In the genomic region with DNA sequence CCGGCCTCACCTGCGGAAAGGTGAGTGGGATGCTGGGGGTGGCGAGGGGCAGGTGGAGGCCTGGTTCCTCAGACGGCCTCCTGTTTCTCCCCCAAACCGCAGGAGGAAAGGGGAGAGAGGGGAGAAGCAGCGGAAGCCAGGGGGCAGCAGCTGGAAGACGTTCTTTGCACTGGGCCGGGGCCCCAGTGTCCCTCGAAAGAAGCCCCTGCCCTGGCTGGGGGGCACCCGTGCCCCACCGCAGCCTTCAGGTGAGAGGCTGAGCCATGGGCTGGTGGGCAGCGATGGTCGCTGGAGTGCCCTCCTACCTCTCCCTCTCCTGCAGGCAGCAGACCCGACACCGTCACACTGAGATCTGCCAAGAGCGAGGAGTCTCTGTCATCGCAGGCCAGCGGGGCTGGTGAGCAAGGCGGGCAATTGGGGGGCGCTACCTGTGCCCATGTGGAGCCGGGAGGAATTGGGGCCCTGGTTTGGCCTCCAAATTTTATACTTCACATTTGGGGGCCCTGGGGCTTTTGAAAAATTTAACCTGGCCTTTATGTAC, we compare ENCODE assay signal across 20 cellular contexts. TPM values are rescaled to one million over a fixed set of nuclear protein-coding genes. Genes with fewer than 3 reads are reported as not detected.
DNase-seq lines count a peak whose midpoint lies in the region; ATAC-seq and TF ChIP-seq lines count a peak whose summit lies in the region.
"Had no signal": no experiment of that assay in that cellular context is flagged by ENCODE, and none has a peak within 500 bp of the region (broad histone marks: within the 10 kb centered on the region; RNA-seq: fewer than 3 reads in every experiment).

No MANE protein-coding gene starts in this region.

- H3K36me3 Mint-ChIP-seq in HFFc6 (ENCODE audit: low read depth): peaks cover 6% of the 10 kb centered on the region

- H3K4me3 Mint-ChIP-seq in HFFc6: no peak overlapping the region
- H3K4me3 Mint-ChIP-seq: CD8-positive, alpha-beta T cell had no signal

- H3K27me3 Mint-ChIP-seq in HFFc6 (ENCODE audit: insufficient read depth): no peaks in the 10 kb centered on the region; the same call in 1 of the 2 replicates

- peak; percentile 75 for DNase-seq in osteoblast (ENCODE audit: insufficient read length, low spot score, missing footprints)
- no peak for DNase-seq in HFFc6
- DNase-seq in ovary: no peak
- DNase-seq: Calu3; CD8-positive, alpha-beta T cell; KG1; NCI-H1105 treated with DMSO at 0.1 percent for 48 hours; NCI-H1694; NCI-H2081 treated with DMSO at 0.1 percent for 48 hours; NCI-H446 treated with DMSO at 0.1 percent for 48 hours had no signal

- H3K79me2 ChIP-seq in osteoblast (ENCODE audit: insufficient read depth, low read length): no peaks in the 10 kb centered on the region

- no peaks in the 10 kb centered on the region for H3K4me1 Mint-ChIP-seq in HFFc6 (ENCODE audit: low read depth)

- no peak for TF ChIP-seq POLR2A in ovary (IDR thresholded peaks at IDR 0.05)

- H3K4me2 ChIP-seq in osteoblast (ENCODE audit: insufficient read depth, low read length): no peak overlapping the region
- H3K4me2 ChIP-seq: BLaER1 treated with 17β-estradiol and CSF1 and Interleukin-3, amounts not matched to agents 10 nM and 100 nM had no signal

- TF ChIP-seq CTCF in HEK293 (tag by site-specific recombination; IDR thresholded peaks at IDR 0.05) (no peak), osteoblast (IDR thresholded peaks at IDR 0.05; ENCODE audit: extremely low read depth, low read depth, low read length) (no peak), HFFc6 (IDR thresholded peaks at IDR 0.05) (no peak), ovary (IDR thresholded peaks at IDR 0.05) (no peak)

- H4K20me1 ChIP-seq in osteoblast (ENCODE audit: insufficient read depth, low read length): no peaks in the 10 kb centered on the region

- no peaks in the 10 kb centered on the region for H3K9me3 Mint-ChIP-seq in HFFc6
- H3K9me3 Mint-ChIP-seq: CD8-positive, alpha-beta T cell had no signal

- no peak overlapping the region for H2AFZ ChIP-seq in osteoblast (ENCODE audit: low read length)

- H3K4me3 ChIP-seq in HEK293 (ENCODE audit: low read depth, low read length) (no peak overlapping the region), ectodermal cell (ENCODE audit: insufficient read depth, low read depth, low read length) (peak overlapping the region; percentile 29), iPS-18c (ENCODE audit: insufficient read depth, low read depth, low read length) (peak overlapping the region; percentile 62), osteoblast (ENCODE audit: insufficient read depth, low read length) (no peak overlapping the region), ovary (no peak overlapping the region)
- H3K4me3 ChIP-seq: BLaER1 treated with 17β-estradiol and CSF1 and Interleukin-3, amounts not matched to agents 10 nM and 100 nM; GM12878; Peyer's patch had no signal

- H3K36me3 ChIP-seq in HEK293 (ENCODE audit: control insufficient read depth in 2 of 2, insufficient read depth in 1 of 2, low read length in 2 of 2) (peaks cover 28 to 29% of the 10 kb centered on the region in 2 experiments), ectodermal cell (ENCODE audit: control insufficient read depth, insufficient read depth, low read length) (no peaks in the 10 kb centered on the region), osteoblast (ENCODE audit: insufficient read depth, low read length) (no peaks in the 10 kb centered on the region), ovary (no peaks in the 10 kb centered on the region)

- ATAC-seq in HG03139 (IDR thresholded peaks at IDR 0.05; ENCODE audit: unreplicated experiment): no peak
- ATAC-seq: CD8-positive, alpha-beta T cell; GM12878 had no signal

- TF ChIP-seq EP300 in ovary (IDR thresholded peaks at IDR 0.05): no peak

- H3K9me3 ChIP-seq in HEK293 (ENCODE audit: control insufficient read depth, insufficient read depth, low read depth, low read length): no peaks in the 10 kb centered on the region
- H3K9me3 ChIP-seq in ectodermal cell (ENCODE audit: control insufficient read depth, low read length): no peaks in the 10 kb centered on the region
- H3K9me3 ChIP-seq in iPS-18c (ENCODE audit: control insufficient read depth, insufficient read depth, low read length): no peaks in the 10 kb centered on the region
- H3K9me3 ChIP-seq in osteoblast (ENCODE audit: low read depth, low read length): no peaks in the 10 kb centered on the region
- no peaks in the 10 kb centered on the region for H3K9me3 ChIP-seq in ovary
- H3K9me3 ChIP-seq: BLaER1 treated with 17β-estradiol and CSF1 and Interleukin-3, amounts not matched to agents 10 nM and 100 nM; Peyer's patch had no signal

- intact Hi-C loops in ovary (cut with DNase I): loop anchor here in 1 of 4 donors (10.0 kb wide), 1 partner anchor 140 kb away; no protein-coding TSS in a partner anchor

- CTCF ChIA-PET in HEK293 (lab: Yijun Ruan, JAX): interaction anchor here (0.7 kb wide), 1 partner anchor 11 kb away, joined by 3 read pairs; no protein-coding TSS in a partner anchor

- no peak overlapping the region for H3K27ac Mint-ChIP-seq in HFFc6
- H3K27ac Mint-ChIP-seq: CD8-positive, alpha-beta T cell had no signal

- H3K27me3 ChIP-seq in ectodermal cell (ENCODE audit: control insufficient read depth, insufficient read depth, low read length, poor library complexity, severe bottlenecking): no peaks in the 10 kb centered on the region
- H3K27me3 ChIP-seq in osteoblast (ENCODE audit: insufficient read depth, low read length): no peaks in the 10 kb centered on the region
- H3K27me3 ChIP-seq in ovary: no peaks in the 10 kb centered on the region
- H3K27me3 ChIP-seq: BLaER1 treated with 17β-estradiol and CSF1 and Interleukin-3, amounts not matched to agents 10 nM and 100 nM; Peyer's patch had no signal

- H3K4me1 ChIP-seq in HEK293 (ENCODE audit: control insufficient read depth, insufficient read depth, low read length): no peaks in the 10 kb centered on the region
- peaks cover 3% of the 10 kb centered on the region for H3K4me1 ChIP-seq in ectodermal cell (ENCODE audit: control insufficient read depth, insufficient read depth, low read length)
- H3K4me1 ChIP-seq in osteoblast (ENCODE audit: insufficient read depth, low read length): no peaks in the 10 kb centered on the region
- no peaks in the 10 kb centered on the region for H3K4me1 ChIP-seq in ovary (ENCODE audit: insufficient read depth)
- H3K4me1 ChIP-seq: Peyer's patch had no signal

- POLR2A ChIA-PET in HEK293 (lab: Yijun Ruan, JAX): interaction anchor here (0.6 to 1.6 kb wide), 4 partner anchors 17 to 90 kb away, joined by 3 to 8 read pairs (median 4); a partner anchor contains a TSS

- H3K27ac ChIP-seq in HEK293 (ENCODE audit: extremely low read depth, low read depth, low read length) (peak overlapping the region; percentile 16; the same call in 1 of the 2 replicates), ectodermal cell (ENCODE audit: insufficient read depth, low read depth, low read length, poor library complexity, severe bottlenecking) (no peak overlapping the region), osteoblast (ENCODE audit: low read depth, low read length) (no peak overlapping the region), ovary (no peak overlapping the region)
- H3K27ac ChIP-seq: Peyer's patch had no signal

- 59 to 70% methylated on average over 21 of the region's 21 CpGs for WGBS in ectodermal cell, 2 experiments
- WGBS in ovary, 3 donors: 80 to 85% (median 84%) methylated on average over 21 of the region's 21 CpGs

TF ChIP-seq in HEK293, 187 proteins besides CTCF, POLR2A, EP300 and RAD21 (continues in another document):
- no peak for TF ChIP-seq ZNF214 (tag by site-specific recombination; IDR thresholded peaks at IDR 0.05; ENCODE audit: borderline replicate concordance)

RNA-seq across cellular contexts. Expression of a gene that starts 9.8 kb away (rescaled TPM):
- polyA plus RNA-seq in ectodermal cell (2013, experiment 1 of 4): 28.4 TPM
- polyA plus RNA-seq in ectodermal cell (2013, experiment 2 of 4): 29.3 TPM
- polyA plus RNA-seq in ectodermal cell (2013, experiment 3 of 4): 29.3 TPM
- 31.0 TPM for polyA plus RNA-seq in ectodermal cell (2013, experiment 4 of 4)
- 2.2 and 2.4 TPM in 2 replicates for total RNA-seq in osteoblast
- total RNA-seq in HFFc6 (2021; fragmentation: NEBNext Ultra II Directional; extraction: Animal tissue kit (Norgen Biotek cat#: 25700)): 10 to 100 TPM in 1 of 6 experiments, 1 to 10 TPM in 5; 5.4 to 11.0 (median 8.8) TPM
- total RNA-seq in ovary: 10 to 100 TPM; 14.7 to 52.7 (median 46.1) TPM
- 10 to 100 TPM in 1 of 2 donors, under 1 TPM in 1; 0.95 to 18.5 TPM for polyA plus RNA-seq in ovary

RNA-seq across cellular contexts. Expression of a gene that starts 27.2 kb away (rescaled TPM):
- 38.6 TPM for polyA plus RNA-seq in ectodermal cell (2013, experiment 1 of 4)
- 30.1 TPM for polyA plus RNA-seq in ectodermal cell (2013, experiment 2 of 4)
- 25.9 TPM for polyA plus RNA-seq in ectodermal cell (2013, experiment 3 of 4)
- 27.7 TPM for polyA plus RNA-seq in ectodermal cell (2013, experiment 4 of 4)
- total RNA-seq in osteoblast (5.8 and 6.2 TPM in 2 replicates), ovary (10 to 100 TPM in 5 of 7 donors, 1 to 10 TPM in 2; 3.3 to 59.0 (median 32.0) TPM)
- 10 to 100 TPM; 26.4 to 30.0 (median 29.0) TPM for total RNA-seq in HFFc6 (2021; fragmentation: NEBNext Ultra II Directional; extraction: Animal tissue kit (Norgen Biotek cat#: 25700))
- 10 to 100 TPM; 12.6 to 12.9 TPM for polyA plus RNA-seq in ovary

RNA-seq across cellular contexts. Expression of a gene that starts 27.5 kb away (rescaled TPM):
- not detected for polyA plus RNA-seq in ectodermal cell (2013, experiment 1 of 4)
- polyA plus RNA-seq in ectodermal cell (2013, experiment 2 of 4): not detected
- polyA plus RNA-seq in ectodermal cell (2013, experiment 3 of 4): not detected
- not detected for polyA plus RNA-seq in ectodermal cell (2013, experiment 4 of 4)
- total RNA-seq in osteoblast (not detected in 2 replicates), ovary (under 1 TPM in 1 of 7 donors, not detected in 6; 0.41 TPM)
- not detected for total RNA-seq in HFFc6 (2021; fragmentation: NEBNext Ultra II Directional; extraction: Animal tissue kit (Norgen Biotek cat#: 25700))
- polyA plus RNA-seq in ovary: not detected
- total RNA-seq: A673; Calu3; CD8-positive, alpha-beta T cell; GM12878; H4; Peyer's patch; SK-MEL-5 had no signal

RNA-seq across cellular contexts. Expression of a gene that starts 28.3 kb away (rescaled TPM):
- polyA plus RNA-seq in ectodermal cell (2013, experiment 1 of 4): 0.28 TPM
- polyA plus RNA-seq in ectodermal cell (2013, experiment 2 of 4): 0.52 TPM
- 0.37 TPM for polyA plus RNA-seq in ectodermal cell (2013, experiment 3 of 4)
- 0.77 TPM for polyA plus RNA-seq in ectodermal cell (2013, experiment 4 of 4)
- 9.1 and 14.5 TPM in 2 replicates for total RNA-seq in osteoblast
- total RNA-seq in HFFc6 (2021; fragmentation: NEBNext Ultra II Directional; extraction: Animal tissue kit (Norgen Biotek cat#: 25700)): 100 to 1,000 TPM in 1 of 6 experiments, 10 to 100 TPM in 5; 37.0 to 122 (median 43.9) TPM
- 100 to 1,000 TPM in 6 of 7 donors, 10 to 100 TPM in 1; 44.9 to 276 (median 232) TPM for total RNA-seq in ovary
- polyA plus RNA-seq in ovary: 100 to 1,000 TPM; 101 to 434 TPM
- total RNA-seq: A673; CD8-positive, alpha-beta T cell; H4; SK-MEL-5 had no signal

RNA-seq across cellular contexts. Expression of a gene that starts 36.8 kb away (rescaled TPM):
- polyA plus RNA-seq in ectodermal cell (2013, experiment 1 of 4): 6.5 TPM
- 9.1 TPM for polyA plus RNA-seq in ectodermal cell (2013, experiment 2 of 4)
- 6.9 TPM for polyA plus RNA-seq in ectodermal cell (2013, experiment 3 of 4)
- polyA plus RNA-seq in ectodermal cell (2013, experiment 4 of 4): 10.0 TPM
- total RNA-seq in osteoblast (9.0 and 13.6 TPM in 2 replicates), ovary (10 to 100 TPM; 14.5 to 25.6 (median 19.1) TPM)
- total RNA-seq in HFFc6 (2021; fragmentation: NEBNext Ultra II Directional; extraction: Animal tissue kit (Norgen Biotek cat#: 25700)): 1 to 10 TPM; 6.0 to 9.9 (median 8.7) TPM
- 10 to 100 TPM in 1 of 2 donors, 1 to 10 TPM in 1; 9.8 to 24.1 TPM for polyA plus RNA-seq in ovary

Comparison
In these comparisons a context has a peak if more than half of its experiments do, and no peak if none do; other contexts are left out.
1. H3K4me3 ChIP-seq: peak in ectodermal cell (single experiment) and iPS-18c (single experiment); none in HEK293 (single experiment), osteoblast (single experiment) and ovary (single experiment).